ENCODE assay signal across 18 cellular contexts in genomic region chr16:66562409-66562808, GRCh38. TPM values are rescaled to one million over a fixed set of nuclear protein-coding genes. Genes with fewer than 3 reads are reported as not detected.
DNase-seq lines count a peak whose midpoint lies in the region; ATAC-seq and TF ChIP-seq lines count a peak whose summit lies in the region.
"Had no signal": no experiment of that assay in that cellular context is flagged by ENCODE, and none has a peak within 500 bp of the region (broad histone marks: within the 10 kb centered on the region; RNA-seq: fewer than 3 reads in every experiment).

No MANE protein-coding gene starts in this region.

- TF ChIP-seq CTCF in left ventricle myocardium inferior (IDR thresholded peaks at IDR 0.05; ENCODE audit: borderline replicate concordance) (peak; percentile 28), neutrophil (IDR thresholded peaks at IDR 0.05) (no peak)

- H3K4me1 ChIP-seq in left ventricle myocardium inferior (no peaks in the 10 kb centered on the region), neutrophil (ENCODE audit: control insufficient read depth in 1 of 2, insufficient read depth in 1 of 2, low read depth in 1 of 2, low read length in 1 of 2) (peaks cover 42 to 62% of the 10 kb centered on the region in 2 experiments)
- H3K4me1 ChIP-seq: uterus had no signal

- H3K4me1 Mint-ChIP-seq in activated T-helper 2 cell treated with anti-CD3 and anti-CD28 coated beads, Interferon-gamma antibody, Interleukin-2, Interleukin-4, amounts not matched to agents 10 μg/mL and 5 μg/mL and 100 μg/mL, durations not matched to agents 14 hours and 24 hours and 36 hours (ENCODE audit: low read depth), result peaks cover 52% of the 10 kb centered on the region

- DNase-seq in left ventricle myocardium inferior, result no peak
- DNase-seq in Right ventricle myocardium inferior (ENCODE audit: missing footprints), result no peak
- DNase-seq in Jurkat, Clone E6-1 (ENCODE audit: low read depth, low spot score), result no peak
- no peak for DNase-seq in activated T-helper 2 cell treated with anti-CD3 and anti-CD28 coated beads, Interferon-gamma antibody, Interleukin-2, Interleukin-4, amounts not matched to agents 10 μg/mL and 5 μg/mL and 100 μg/mL, durations not matched to agents 14 hours and 24 hours and 36 hours (ENCODE audit: low spot score)
- DNase-seq in DMS 273 treated with DMSO at 0.1 percent for 48 hours (lab: John Stamatoyannopoulos, UW), result no peak
- no peak for DNase-seq in GOT3 (lab: John Stamatoyannopoulos, UW)
- DNase-seq: activated CD4-positive, alpha-beta T cell treated with anti-CD3 and anti-CD28 coated beads for 4 hours; activated effector memory CD4-positive, alpha-beta T cell treated with Interleukin-2 at 50 U/mL for 16 hours; anterior cingulate cortex; dermis blood vessel endothelial cell; mucosa of descending colon; NCI-H187; NCI-H526 treated with DMSO at 0.1 percent for 48 hours; stimulated activated naive CD4-positive, alpha-beta T cell treated with Interleukin-2 at 50 U/mL for 16 hours; T-helper 9 cell; uterus had no signal

- H3K9me3 ChIP-seq in left ventricle myocardium inferior (replicated peaks) (no peaks in the 10 kb centered on the region), neutrophil (no peaks in the 10 kb centered on the region)
- H3K9me3 ChIP-seq: mucosa of descending colon, uterus had no signal

- intact Hi-C loops in left ventricle myocardium inferior (cut with micrococcal nuclease) (no loop called here), Right ventricle myocardium inferior (cut with DNase I) (no loop called here)
- intact Hi-C loops in activated T-helper 2 cell treated with anti-CD3 and anti-CD28 coated beads, Interferon-gamma antibody, Interleukin-2, Interleukin-4, amounts not matched to agents 10 μg/mL and 5 μg/mL and 100 μg/mL, durations not matched to agents 14 hours and 24 hours and 36 hours (cut with micrococcal nuclease), result loop anchor here (2.0 kb wide), 1 partner anchor 26 kb away; no protein-coding TSS in a partner anchor

- H3K27ac Mint-ChIP-seq in activated T-helper 2 cell treated with anti-CD3 and anti-CD28 coated beads, Interferon-gamma antibody, Interleukin-2, Interleukin-4, amounts not matched to agents 10 μg/mL and 5 μg/mL and 100 μg/mL, durations not matched to agents 14 hours and 24 hours and 36 hours, result peak overlapping the region; percentile 58

- H3K36me3 Mint-ChIP-seq in activated T-helper 2 cell treated with anti-CD3 and anti-CD28 coated beads, Interferon-gamma antibody, Interleukin-2, Interleukin-4, amounts not matched to agents 10 μg/mL and 5 μg/mL and 100 μg/mL, durations not matched to agents 14 hours and 24 hours and 36 hours (ENCODE audit: low read depth), result peaks cover 79% of the 10 kb centered on the region

- no peaks in the 10 kb centered on the region for H3K27me3 ChIP-seq in left ventricle myocardium inferior (ENCODE audit: low read depth)
- no peaks in the 10 kb centered on the region for H3K27me3 ChIP-seq in neutrophil
- H3K27me3 ChIP-seq: uterus had no signal

- H3K4me3 ChIP-seq in left ventricle myocardium inferior (no peak overlapping the region), neutrophil (ENCODE audit: low read depth in 1 of 2, low read length in 1 of 2) (no peak overlapping the region)
- peak overlapping the region; percentile 15 for H3K4me3 ChIP-seq in Jurkat, Clone E6-1 (ENCODE audit: low read length)
- H3K4me3 ChIP-seq: mucosa of descending colon, uterus had no signal

- H3K9me3 Mint-ChIP-seq in activated T-helper 2 cell treated with anti-CD3 and anti-CD28 coated beads, Interferon-gamma antibody, Interleukin-2, Interleukin-4, amounts not matched to agents 10 μg/mL and 5 μg/mL and 100 μg/mL, durations not matched to agents 14 hours and 24 hours and 36 hours, result no peaks in the 10 kb centered on the region

- no peak overlapping the region for H3K4me3 Mint-ChIP-seq in activated T-helper 2 cell treated with anti-CD3 and anti-CD28 coated beads, Interferon-gamma antibody, Interleukin-2, Interleukin-4, amounts not matched to agents 10 μg/mL and 5 μg/mL and 100 μg/mL, durations not matched to agents 14 hours and 24 hours and 36 hours (ENCODE audit: low read depth)

- ATAC-seq in Right ventricle myocardium inferior (no peak), HG03378 (IDR thresholded peaks at IDR 0.05; ENCODE audit: unreplicated experiment) (no peak)
- ATAC-seq: mucosa of descending colon had no signal

- peaks cover 30% of the 10 kb centered on the region for H3K36me3 ChIP-seq in left ventricle myocardium inferior
- peaks cover 100% of the 10 kb centered on the region for H3K36me3 ChIP-seq in neutrophil
- H3K36me3 ChIP-seq: uterus had no signal

- no peak overlapping the region for H3K27ac ChIP-seq in left ventricle myocardium inferior (replicated peaks)
- peak overlapping the region; percentile 60 for H3K27ac ChIP-seq in neutrophil
- H3K27ac ChIP-seq: uterus had no signal

- no peaks in the 10 kb centered on the region for H3K27me3 Mint-ChIP-seq in activated T-helper 2 cell treated with anti-CD3 and anti-CD28 coated beads, Interferon-gamma antibody, Interleukin-2, Interleukin-4, amounts not matched to agents 10 μg/mL and 5 μg/mL and 100 μg/mL, durations not matched to agents 14 hours and 24 hours and 36 hours (ENCODE audit: low read depth)

RNA-seq across cellular contexts. Expression of gene CMTM1, which starts 3.8 kb away (rescaled TPM):
- 1.0 TPM for total RNA-seq in left ventricle myocardium inferior
- 0.92 TPM for total RNA-seq in Right ventricle myocardium inferior
- polyA plus RNA-seq in Jurkat, Clone E6-1 (2012; ENCODE audit: insufficient read depth, insufficient read length), result 17.6 TPM
- total RNA-seq in activated T-helper 2 cell treated with anti-CD3 and anti-CD28 coated beads, Interferon-gamma antibody, Interleukin-2, Interleukin-4, amounts not matched to agents 10 μg/mL and 5 μg/mL and 100 μg/mL, durations not matched to agents 14 hours and 24 hours and 36 hours, result 9.1 and 10.7 TPM in 2 replicates

RNA-seq across cellular contexts. Expression of gene CKLF, which starts 10.0 kb away (rescaled TPM):
- 7.8 TPM for total RNA-seq in left ventricle myocardium inferior
- total RNA-seq in Right ventricle myocardium inferior, result 14.7 TPM
- 665 TPM for polyA plus RNA-seq in Jurkat, Clone E6-1 (2012; ENCODE audit: insufficient read depth, insufficient read length)
- total RNA-seq in activated T-helper 2 cell treated with anti-CD3 and anti-CD28 coated beads, Interferon-gamma antibody, Interleukin-2, Interleukin-4, amounts not matched to agents 10 μg/mL and 5 μg/mL and 100 μg/mL, durations not matched to agents 14 hours and 24 hours and 36 hours, result 102 and 110 TPM in 2 replicates

RNA-seq across cellular contexts. Expression of gene TK2, which starts 12.5 kb away (rescaled TPM):
- total RNA-seq in left ventricle myocardium inferior (18.6 TPM), Right ventricle myocardium inferior (18.6 TPM)
- 16.9 TPM for polyA plus RNA-seq in Jurkat, Clone E6-1 (2012; ENCODE audit: insufficient read depth, insufficient read length)
- total RNA-seq in activated T-helper 2 cell treated with anti-CD3 and anti-CD28 coated beads, Interferon-gamma antibody, Interleukin-2, Interleukin-4, amounts not matched to agents 10 μg/mL and 5 μg/mL and 100 μg/mL, durations not matched to agents 14 hours and 24 hours and 36 hours, result 5.9 and 7.3 TPM in 2 replicates

RNA-seq across cellular contexts. Expression of gene CMTM2, which starts 16.9 kb away (rescaled TPM):
- total RNA-seq in left ventricle myocardium inferior (not detected), Right ventricle myocardium inferior (0.35 TPM)
- 2.6 TPM for polyA plus RNA-seq in Jurkat, Clone E6-1 (2012; ENCODE audit: insufficient read depth, insufficient read length)
- 0.30 and 0.53 TPM in 2 replicates for total RNA-seq in activated T-helper 2 cell treated with anti-CD3 and anti-CD28 coated beads, Interferon-gamma antibody, Interleukin-2, Interleukin-4, amounts not matched to agents 10 μg/mL and 5 μg/mL and 100 μg/mL, durations not matched to agents 14 hours and 24 hours and 36 hours

RNA-seq across cellular contexts. Expression of gene CMTM3, which starts 42.1 kb away (rescaled TPM):
- total RNA-seq in left ventricle myocardium inferior (8.3 TPM), Right ventricle myocardium inferior (11.8 TPM)
- polyA plus RNA-seq in Jurkat, Clone E6-1 (2012; ENCODE audit: insufficient read depth, insufficient read length), result 103 TPM
- total RNA-seq in activated T-helper 2 cell treated with anti-CD3 and anti-CD28 coated beads, Interferon-gamma antibody, Interleukin-2, Interleukin-4, amounts not matched to agents 10 μg/mL and 5 μg/mL and 100 μg/mL, durations not matched to agents 14 hours and 24 hours and 36 hours, result 90.6 and 96.4 TPM in 2 replicates
